In the genomic region with DNA sequence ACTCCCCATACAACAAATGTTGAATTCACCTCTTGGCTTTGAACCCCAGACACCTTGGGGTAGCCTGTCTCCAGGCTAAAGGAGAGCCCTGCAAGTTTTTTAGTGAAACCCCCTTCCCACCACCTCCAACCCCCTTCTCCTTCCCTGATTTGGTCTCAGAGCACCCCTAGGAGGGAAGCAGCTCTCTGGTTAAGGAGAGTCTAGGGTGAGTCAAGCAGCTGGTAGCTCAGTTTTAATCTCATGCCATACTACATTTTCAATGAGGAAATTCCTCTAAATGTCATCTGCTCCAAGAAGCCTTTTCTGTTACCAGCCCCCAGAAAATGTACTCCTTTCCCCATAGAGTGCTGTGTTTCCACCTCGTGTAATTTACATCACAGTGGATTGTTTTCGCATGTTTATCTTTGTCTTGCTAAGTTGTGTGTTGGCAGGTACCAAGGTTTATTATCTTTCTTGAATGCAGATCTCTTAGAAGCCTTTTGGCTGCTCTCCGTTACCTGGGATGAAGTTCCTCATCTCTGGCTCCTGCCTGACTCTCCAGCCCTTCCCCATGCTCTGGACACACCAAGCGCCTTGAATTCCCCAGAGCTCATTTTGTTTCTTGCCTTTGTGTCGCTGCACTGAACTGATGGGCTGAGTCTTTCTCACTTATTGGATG, we compare ENCODE assay signal across 16 cellular contexts.
DNase-seq lines count a peak whose midpoint lies in the region; ATAC-seq and TF ChIP-seq lines count a peak whose summit lies in the region.
"Had no signal": no experiment of that assay in that cellular context is flagged by ENCODE, and none has a peak within 500 bp of the region (broad histone marks: within the 10 kb centered on the region; RNA-seq: fewer than 3 reads in every experiment).

No MANE protein-coding gene starts in this region.

- no peak for ATAC-seq in naive thymus-derived CD4-positive, alpha-beta T cell
- ATAC-seq: natural killer cell treated with Interleukin-12 subunit alpha and Interleukin-12 subunit beta and Interleukin-15 and Interleukin-18, amount 100 ng/mL, for 72 hours; right cardiac atrium; stimulated activated naive CD8-positive, alpha-beta T cell treated with anti-CD3 and anti-CD28 coated beads, Interleukin-15, Interleukin-2, amounts not matched to agents 100 U/mL and 50 U/mL, for 24 hours had no signal

- peaks cover 60 to 88% (median 76%) of the 10 kb centered on the region in 10 experiments for H3K4me1 ChIP-seq in BLaER1 treated with 17β-estradiol and CSF1 and Interleukin-3, amounts not matched to agents 10 nM and 100 nM
- H3K4me1 ChIP-seq in naive thymus-derived CD4-positive, alpha-beta T cell (ENCODE audit: control insufficient read depth in 2 of 2, insufficient read depth in 2 of 2, low read length in 2 of 2) = no peaks in the 10 kb centered on the region

- H3K4me1 Mint-ChIP-seq in naive thymus-derived CD4-positive, alpha-beta T cell = no peaks in the 10 kb centered on the region
- H3K4me1 Mint-ChIP-seq: activated naive CD4-positive, alpha-beta T cell treated with anti-CD3 and anti-CD28 coated beads, Interleukin-2, amount 50 U/mL, for 24 hours had no signal

- peaks cover 0 to 8% (median 0%) of the 10 kb centered on the region in 11 experiments; a peak in 1 of 22 replicates for H3K9me3 ChIP-seq in BLaER1 treated with 17β-estradiol and CSF1 and Interleukin-3, amounts not matched to agents 10 nM and 100 nM (replicated peaks in 1 of 11)
- H3K9me3 ChIP-seq in MG63 = no peaks in the 10 kb centered on the region
- no peaks in the 10 kb centered on the region for H3K9me3 ChIP-seq in naive thymus-derived CD4-positive, alpha-beta T cell (ENCODE audit: control insufficient read depth in 2 of 3, low read length in 3 of 3)

- peak overlapping the region in 2 of 11 experiments; percentile 11 to 16; a peak in 2 of 22 replicates for H3K9ac ChIP-seq in BLaER1 treated with 17β-estradiol and CSF1 and Interleukin-3, amounts not matched to agents 10 nM and 100 nM
- H3K9ac ChIP-seq: BLaER1 had no signal

- H3K36me3 ChIP-seq in BLaER1 treated with 17β-estradiol and CSF1 and Interleukin-3, amounts not matched to agents 10 nM and 100 nM = peaks cover 2 to 53% (median 30%) of the 10 kb centered on the region in 11 experiments; a peak in 18 of 22 replicates
- H3K36me3 ChIP-seq in MG63 = peaks cover 27% of the 10 kb centered on the region
- H3K36me3 ChIP-seq in naive thymus-derived CD4-positive, alpha-beta T cell (ENCODE audit: control insufficient read depth in 2 of 3, insufficient read depth in 3 of 3, low read length in 3 of 3) = no peaks in the 10 kb centered on the region

- peaks cover 6 to 35% (median 16%) of the 10 kb centered on the region in 5 donors for H3K27me3 Mint-ChIP-seq in naive thymus-derived CD4-positive, alpha-beta T cell

- intact Hi-C loops in naive thymus-derived CD4-positive, alpha-beta T cell (cut with micrococcal nuclease) = no loop called here

- no peaks in the 10 kb centered on the region for H3K36me3 Mint-ChIP-seq in naive thymus-derived CD4-positive, alpha-beta T cell
- H3K36me3 Mint-ChIP-seq: activated naive CD4-positive, alpha-beta T cell treated with anti-CD3 and anti-CD28 coated beads, Interleukin-2, amount 50 U/mL, for 24 hours; natural killer cell treated with Interleukin-12 subunit alpha and Interleukin-12 subunit beta and Interleukin-15 and Interleukin-18, amount 100 ng/mL, for 72 hours had no signal

- H3K27ac Mint-ChIP-seq in naive thymus-derived CD4-positive, alpha-beta T cell = no peak overlapping the region
- H3K27ac Mint-ChIP-seq: activated naive CD4-positive, alpha-beta T cell treated with anti-CD3 and anti-CD28 coated beads, Interleukin-2, amount 50 U/mL, for 24 hours; natural killer cell treated with Interleukin-12 subunit alpha and Interleukin-12 subunit beta and Interleukin-15 and Interleukin-18, amount 100 ng/mL, for 72 hours had no signal

- H3K9me3 Mint-ChIP-seq in naive thymus-derived CD4-positive, alpha-beta T cell = no peaks in the 10 kb centered on the region
- H3K9me3 Mint-ChIP-seq: activated naive CD4-positive, alpha-beta T cell treated with anti-CD3 and anti-CD28 coated beads, Interleukin-2, amount 50 U/mL, for 24 hours; natural killer cell treated with Interleukin-12 subunit alpha and Interleukin-12 subunit beta and Interleukin-15 and Interleukin-18, amount 100 ng/mL, for 72 hours had no signal

- CTCF ChIA-PET in naive thymus-derived CD4-positive, alpha-beta T cell (lab: Charles Lee) = no interaction called here

- H3K27ac ChIP-seq in BLaER1 treated with 17β-estradiol and CSF1 and Interleukin-3, amounts not matched to agents 10 nM and 100 nM = peak overlapping the region in 5 of 11 experiments; percentile 5 to 65 (median 61); a peak in 6 of 22 replicates
- H3K27ac ChIP-seq in naive thymus-derived CD4-positive, alpha-beta T cell (ENCODE audit: low read depth, low read length) = no peak overlapping the region
- H3K27ac ChIP-seq: BLaER1 had no signal

- H4K20me1 ChIP-seq in BLaER1 treated with 17β-estradiol and CSF1 and Interleukin-3, amounts not matched to agents 10 nM and 100 nM = peaks cover 0 to 34% (median 15%) of the 10 kb centered on the region in 11 experiments; a peak in 13 of 22 replicates

- DNase-seq in MG63 (peak; percentile 22), cardiac fibroblast (ENCODE audit: low read depth in 2 of 2) (peak; percentile 51 to 72), iris pigment epithelial cell (ENCODE audit: low read depth) (peak; percentile 63), occipital lobe (lab: John Stamatoyannopoulos, UW) (no peak), SK-N-DZ (ENCODE audit: low spot score) (no peak)
- DNase-seq in naive thymus-derived CD4-positive, alpha-beta T cell = no peak
- no peak for DNase-seq in stimulated activated CD4-positive, alpha-beta T cell treated with anti-CD3 and anti-CD28 coated beads, Interleukin-12 subunit alpha, Interleukin-12 subunit beta, amount 100 ng/mL, for 4 hours
- DNase-seq: NCI-H187; NCI-H748 treated with DMSO at 0.1 percent for 48 hours; right cardiac atrium; SIG-M5; stimulated activated naive CD8-positive, alpha-beta T cell treated with anti-CD3 and anti-CD28 coated beads, Interleukin-15, Interleukin-2, amounts not matched to agents 100 U/mL and 50 U/mL, for 24 hours had no signal

- no peaks in the 10 kb centered on the region for H3K27me3 ChIP-seq in BLaER1 treated with 17β-estradiol and CSF1 and Interleukin-3, amounts not matched to agents 10 nM and 100 nM
- H3K27me3 ChIP-seq in MG63 = no peaks in the 10 kb centered on the region
- H3K27me3 ChIP-seq in naive thymus-derived CD4-positive, alpha-beta T cell (ENCODE audit: control insufficient read depth in 2 of 2, insufficient read depth in 2 of 2, low read length in 2 of 2) = no peaks in the 10 kb centered on the region
- H3K27me3 ChIP-seq: BLaER1 had no signal

- no peak overlapping the region for H3K4me3 ChIP-seq in BLaER1 treated with 17β-estradiol and CSF1 and Interleukin-3, amounts not matched to agents 10 nM and 100 nM
- H3K4me3 ChIP-seq in MG63 = no peak overlapping the region
- H3K4me3 ChIP-seq in cardiac fibroblast (replicated peaks in 1 of 2; ENCODE audit: low read depth in 2 of 2, low read length in 2 of 2) = no peak overlapping the region
- H3K4me3 ChIP-seq in naive thymus-derived CD4-positive, alpha-beta T cell (ENCODE audit: low read length) = no peak overlapping the region
- H3K4me3 ChIP-seq: BLaER1 had no signal

- no peak overlapping the region for H3K4me3 Mint-ChIP-seq in naive thymus-derived CD4-positive, alpha-beta T cell
- H3K4me3 Mint-ChIP-seq: activated naive CD4-positive, alpha-beta T cell treated with anti-CD3 and anti-CD28 coated beads, Interleukin-2, amount 50 U/mL, for 24 hours; natural killer cell treated with Interleukin-12 subunit alpha and Interleukin-12 subunit beta and Interleukin-15 and Interleukin-18, amount 100 ng/mL, for 72 hours had no signal

- POLR2A ChIA-PET in naive thymus-derived CD4-positive, alpha-beta T cell (lab: Charles Lee) = no interaction called here

- H3K4me2 ChIP-seq in BLaER1 treated with 17β-estradiol and CSF1 and Interleukin-3, amounts not matched to agents 10 nM and 100 nM = peak overlapping the region in 9 of 11 experiments; percentile 10 to 84 (median 54); a peak in 15 of 22 replicates

- no peak for TF ChIP-seq CTCF in cardiac fibroblast (IDR thresholded peaks at IDR 0.05; ENCODE audit: low read depth, low read length)

Comparison
In these comparisons a context has a peak if more than half of its experiments do, and no peak if none do; other contexts are left out.
1. DNase-seq: peak in MG63 (single experiment), cardiac fibroblast (2 of 2) and iris pigment epithelial cell (single experiment); none in naive thymus-derived CD4-positive, alpha-beta T cell (0 of 9), stimulated activated CD4-positive, alpha-beta T cell treated with anti-CD3 and anti-CD28 coated beads, Interleukin-12 subunit alpha, Interleukin-12 subunit beta, amount 100 ng/mL, for 4 hours (single experiment), occipital lobe (single experiment) and SK-N-DZ (single experiment).